Comparison of ENCODE assay signal across 8 cellular contexts in the genomic region with DNA sequence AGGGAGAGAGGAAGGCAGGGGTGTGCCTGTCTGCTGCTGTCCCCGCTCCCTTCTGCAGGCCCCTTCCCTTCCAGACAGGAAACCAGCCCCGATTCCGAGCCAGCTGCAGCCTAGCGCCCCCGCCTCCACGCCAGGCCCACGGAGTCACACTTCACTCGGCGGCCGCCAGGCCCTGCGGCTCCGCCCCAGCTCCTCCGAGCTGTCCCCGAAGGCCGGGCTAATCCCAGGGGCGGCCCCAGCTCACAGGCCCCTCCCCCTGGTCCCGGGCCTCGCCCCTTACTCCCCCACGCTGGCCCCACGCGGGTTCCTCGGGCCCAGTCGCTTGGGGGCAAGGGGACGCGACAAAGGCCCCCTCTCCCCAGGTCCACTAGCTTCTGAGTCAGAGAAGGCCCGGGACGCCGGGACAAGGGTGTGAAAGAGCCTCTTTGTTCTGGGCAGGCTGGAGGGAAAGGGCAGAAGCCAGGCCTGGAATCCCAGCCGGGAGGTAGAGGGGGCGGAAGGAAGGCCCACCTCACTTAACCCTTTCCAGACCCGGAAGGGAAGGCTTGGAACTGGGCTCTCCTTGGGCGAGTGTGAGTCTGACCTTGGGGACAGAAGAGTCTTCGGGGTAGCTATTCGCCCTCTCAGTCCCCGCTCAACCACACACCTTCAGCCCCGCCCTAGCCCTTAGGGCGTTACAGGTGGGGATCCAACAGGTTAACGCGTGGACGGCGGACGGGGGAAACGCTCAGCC. TPM values are rescaled to one million over a fixed set of nuclear protein-coding genes. Genes with fewer than 3 reads are reported as not detected.
DNase-seq lines count a peak whose midpoint lies in the region; ATAC-seq, FAIRE-seq and TF ChIP-seq lines count a peak whose summit lies in the region.

No MANE protein-coding gene starts in this region.

- H3K79me2 ChIP-seq in PC-9 (ENCODE audit: low read depth): peaks cover 37% of the 10 kb centered on the region

- H3K4me1 ChIP-seq in PC-9 (replicated peaks; ENCODE audit: insufficient read depth) (peaks cover 17% of the 10 kb centered on the region), adrenal gland (replicated peaks in 1 of 2) (peaks cover 13 to 28% of the 10 kb centered on the region in 2 donors), heart left ventricle (peaks cover 0 to 63% (median 37%) of the 10 kb centered on the region in 12 donors), pancreas (peaks cover 0 to 22% (median 9%) of the 10 kb centered on the region in 3 donors)

- H3K4me3 ChIP-seq in PC-9 (peak overlapping the region; percentile 66), adrenal gland (peak overlapping the region; percentile 0 to 74 (median 64)), heart left ventricle (peak overlapping the region; percentile 30 to 72 (median 60)), pancreas (peak overlapping the region; percentile 70 to 80 (median 74))

- 0 out of 2 replicates have a peak, but pooled peaks cover 4% of the 10 kb centered on the region for H3K36me3 ChIP-seq in PC-9 (ENCODE audit: low read depth)
- H3K36me3 ChIP-seq in adrenal gland (replicated peaks in 1 of 2): no peaks in the 10 kb centered on the region
- peaks cover 0 to 1% (median 0%) of the 10 kb centered on the region in 9 donors for H3K36me3 ChIP-seq in heart left ventricle
- H3K36me3 ChIP-seq in pancreas: no peaks in the 10 kb centered on the region

- H4K20me1 ChIP-seq in PC-9 (ENCODE audit: insufficient read depth): peaks cover 29% of the 10 kb centered on the region

- H2AFZ ChIP-seq in PC-9: peak overlapping the region; percentile 87

- no peaks in the 10 kb centered on the region for H3K9me2 ChIP-seq in PC-9 (ENCODE audit: insufficient read depth)

- no peak for TF ChIP-seq CTCF in PC-9 (conservative IDR thresholded peaks at IDR 0.05)
- TF ChIP-seq CTCF in adrenal gland (IDR thresholded peaks at IDR 0.05): peak in 5 of 6 experiments; percentile 40 to 60 (median 42)
- TF ChIP-seq CTCF in heart left ventricle (IDR thresholded peaks at IDR 0.05): peak in 9 of 12 donors; percentile 11 to 52 (median 29)
- TF ChIP-seq CTCF in pancreas (IDR thresholded peaks at IDR 0.05): peak; percentile 10 to 39 (median 25)

- CTCF ChIA-PET in PC-9 (lab: Charles Lee): interaction anchor here (0.6 kb wide), 2 partner anchors 39 to 1463 kb away, joined by 3 to 5 read pairs; no protein-coding TSS in a partner anchor

- H3F3A ChIP-seq in PC-9 (ENCODE audit: insufficient read depth, low read depth): peaks cover 23% of the 10 kb centered on the region

- FAIRE-seq in G401.6 (lab: Jason Lieb, UNC) (peak; percentile 85), HTR-8/SVneo (lab: Jason Lieb, UNC) (peak; percentile 84), pancreas (lab: Jason Lieb, UNC) (no peak)

- no peaks in the 10 kb centered on the region for H3K27me3 ChIP-seq in PC-9 (ENCODE audit: insufficient read depth, low read depth)
- peaks cover 11% of the 10 kb centered on the region for H3K27me3 ChIP-seq in adrenal gland
- peaks cover 0 to 39% (median 0%) of the 10 kb centered on the region in 9 donors for H3K27me3 ChIP-seq in heart left ventricle
- H3K27me3 ChIP-seq in pancreas: no peaks in the 10 kb centered on the region

- ATAC-seq in GM21526 (IDR thresholded peaks at IDR 0.05; ENCODE audit: low FRiP score, unreplicated experiment) (peak; percentile 74), heart left ventricle (peak; percentile 90 to 95 (median 93)), pancreas (peak; percentile 81 to 91 (median 86))

- POLR2A ChIA-PET in PC-9 (lab: Charles Lee; ENCODE audit: unreplicated experiment): interaction anchor here (0.7 to 1.1 kb wide), 4 partner anchors 12 to 48 kb away, joined by 3 to 9 read pairs (median 6); partner anchors contain the start of genes CCDC142, TTC31 and WBP1

- H3K27ac ChIP-seq in PC-9: peak overlapping the region; percentile 64
- peak overlapping the region in 3 of 5 donors; percentile 60 to 74 (median 71) for H3K27ac ChIP-seq in adrenal gland
- peak overlapping the region; percentile 77 to 95 (median 86) for H3K27ac ChIP-seq in heart left ventricle
- peak overlapping the region; percentile 94 to 99 (median 98) for H3K27ac ChIP-seq in pancreas

- no TSS peak for BruUV-seq in PC-9 (replicated peaks; lab: Mats Ljungman, UMichigan)

- DNase-seq in HTR-8/SVneo (ENCODE audit: insufficient read length, low spot score) (peak; percentile 98), PC-9 (peak; percentile 68 to 87), adrenal gland (peak; percentile 84 to 88 (median 86)), heart left ventricle (peak; percentile 91 to 94 (median 93)), pancreas (peak; percentile 87 to 95 (median 91)), NK-92 (lab: John Stamatoyannopoulos, UW; ENCODE audit: unreplicated experiment) (no peak)

- peak; percentile 17 to 66 for TF ChIP-seq POLR2A in adrenal gland (IDR thresholded peaks at IDR 0.05)
- TF ChIP-seq POLR2A in heart left ventricle (IDR thresholded peaks at IDR 0.05): peak in 1 of 2 donors; percentile 68

- H3K4me2 ChIP-seq in PC-9: peak overlapping the region; percentile 93

- intact Hi-C loops in PC-9 (cut with micrococcal nuclease; ENCODE audit: unreplicated experiment): loop anchor here (1.0 kb wide), 2 partner anchors 18 to 89 kb away; partner anchors contain the start of genes AUP1, HTRA2 and WBP1
- intact Hi-C loops in adrenal gland (cut with DNase I): no loop called here
- intact Hi-C loops in heart left ventricle (cut with DNase I): loop anchor here in 2 of 10 donors (1.0 to 2.0 kb wide), 2 partner anchors 14 kb away; partner anchors contain the start of gene INO80B (in 1 of the 2)
- intact Hi-C loops in pancreas (cut with DNase I): no loop called here

- WGBS in adrenal gland, 4 donors: 12 to 21% (median 14%) methylated on average over 17 to 43 of the region's 43 CpGs
- 5 to 11% (median 7%) methylated on average over 23 to 43 of the region's 43 CpGs for WGBS in heart left ventricle, 4 donors
- 2 to 3% methylated on average over 40 to 43 of the region's 43 CpGs for WGBS in pancreas, 2 donors

- H3K9me3 ChIP-seq in PC-9 (ENCODE audit: insufficient read depth, low read depth) (no peaks in the 10 kb centered on the region), adrenal gland (replicated peaks in 1 of 3) (no peaks in the 10 kb centered on the region), heart left ventricle (no peaks in the 10 kb centered on the region), pancreas (no peaks in the 10 kb centered on the region)

RNA-seq across cellular contexts. Expression of gene RTKN, which starts 1.2 kb away (rescaled TPM):
- total RNA-seq in PC-9 (2021) (58.9 and 63.4 TPM in 2 replicates), adrenal gland (10 to 100 TPM in 7 of 8 donors, 1 to 10 TPM in 1; 9.7 to 21.2 (median 14.1) TPM), heart left ventricle (10 to 100 TPM; 10.9 to 19.6 (median 15.3) TPM), pancreas (10 to 100 TPM; 20.7 to 45.5 (median 29.7) TPM)
- polyA plus RNA-seq in adrenal gland (10 to 100 TPM in 2 of 3 donors, 1 to 10 TPM in 1; 7.4 to 35.6 (median 17.3) TPM), heart left ventricle (10 to 100 TPM; 18.0 to 27.6 TPM), pancreas (10 to 100 TPM; 63.4 to 63.7 TPM)

RNA-seq across cellular contexts. Expression of gene INO80B, which starts 14.3 kb away (rescaled TPM):
- total RNA-seq in PC-9 (2021) (32.5 and 34.2 TPM in 2 replicates), adrenal gland (100 to 1,000 TPM in 1 of 8 donors, 10 to 100 TPM in 7; 13.6 to 108 (median 37.5) TPM), heart left ventricle (10 to 100 TPM; 11.7 to 29.2 (median 21.3) TPM), pancreas (10 to 100 TPM; 17.1 to 38.8 (median 28.3) TPM)
- polyA plus RNA-seq in adrenal gland (100 to 1,000 TPM in 2 of 3 donors, 10 to 100 TPM in 1; 40.5 to 133 (median 124) TPM), heart left ventricle (10 to 100 TPM; 26.1 to 28.5 TPM), pancreas (10 to 100 TPM; 51.8 to 68.7 TPM)

RNA-seq across cellular contexts. Expression of gene WBP1, which starts 17.7 kb away (rescaled TPM):
- total RNA-seq in PC-9 (2021) (68.0 and 74.7 TPM in 2 replicates), adrenal gland (100 to 1,000 TPM in 7 of 8 donors, 10 to 100 TPM in 1; 67.5 to 176 (median 115) TPM), heart left ventricle (10 to 100 TPM; 32.7 to 58.4 (median 42.4) TPM), pancreas (10 to 100 TPM; 29.1 to 50.4 (median 37.4) TPM)
- polyA plus RNA-seq in adrenal gland (100 to 1,000 TPM in 2 of 3 donors, 10 to 100 TPM in 1; 56.9 to 267 (median 244) TPM), heart left ventricle (10 to 100 TPM; 29.0 to 44.2 TPM), pancreas (100 to 1,000 TPM in 1 of 2 donors, 10 to 100 TPM in 1; 85.8 to 149 TPM)

RNA-seq across cellular contexts. Expression of gene WDR54, which starts 19.0 kb away (rescaled TPM):
- total RNA-seq in PC-9 (2021): 46.7 and 53.0 TPM in 2 replicates
- total RNA-seq in adrenal gland: 10 to 100 TPM in 6 of 8 donors, 1 to 10 TPM in 2; 7.5 to 23.9 (median 16.1) TPM
- 10 to 100 TPM in 2 of 3 donors, 1 to 10 TPM in 1; 6.4 to 20.2 (median 14.4) TPM for polyA plus RNA-seq in adrenal gland
- total RNA-seq in heart left ventricle: 1 to 10 TPM; 1.5 to 5.1 (median 3.0) TPM
- polyA plus RNA-seq in heart left ventricle: 1 to 10 TPM; 1.4 to 6.5 TPM
- 1 to 10 TPM; 3.1 to 6.2 (median 3.7) TPM for total RNA-seq in pancreas
- 10 to 100 TPM in 1 of 2 donors, 1 to 10 TPM in 1; 6.6 to 22.8 TPM for polyA plus RNA-seq in pancreas

RNA-seq across cellular contexts. Expression of gene C2orf81, which starts 19.1 kb away (rescaled TPM):
- total RNA-seq in PC-9 (2021) (9.8 and 12.0 TPM in 2 replicates), adrenal gland (1 to 10 TPM in 5 of 8 donors, under 1 TPM in 3; 0.36 to 4.7 (median 1.8) TPM), heart left ventricle (1 to 10 TPM in 3 of 9 donors, under 1 TPM in 6; 0.48 to 2.3 (median 0.85) TPM), pancreas (1 to 10 TPM in 5 of 6 donors, under 1 TPM in 1; 0.87 to 2.7 (median 1.5) TPM)
- polyA plus RNA-seq in adrenal gland (1 to 10 TPM in 2 of 3 donors, under 1 TPM in 1; 0.46 to 7.1 (median 4.5) TPM), heart left ventricle (1 to 10 TPM in 1 of 2 donors, under 1 TPM in 1; 0.91 to 1.1 TPM), pancreas (1 to 10 TPM; 5.4 to 6.5 TPM)
